13 cellular contexts compared by ENCODE assay signal in the genomic region with DNA sequence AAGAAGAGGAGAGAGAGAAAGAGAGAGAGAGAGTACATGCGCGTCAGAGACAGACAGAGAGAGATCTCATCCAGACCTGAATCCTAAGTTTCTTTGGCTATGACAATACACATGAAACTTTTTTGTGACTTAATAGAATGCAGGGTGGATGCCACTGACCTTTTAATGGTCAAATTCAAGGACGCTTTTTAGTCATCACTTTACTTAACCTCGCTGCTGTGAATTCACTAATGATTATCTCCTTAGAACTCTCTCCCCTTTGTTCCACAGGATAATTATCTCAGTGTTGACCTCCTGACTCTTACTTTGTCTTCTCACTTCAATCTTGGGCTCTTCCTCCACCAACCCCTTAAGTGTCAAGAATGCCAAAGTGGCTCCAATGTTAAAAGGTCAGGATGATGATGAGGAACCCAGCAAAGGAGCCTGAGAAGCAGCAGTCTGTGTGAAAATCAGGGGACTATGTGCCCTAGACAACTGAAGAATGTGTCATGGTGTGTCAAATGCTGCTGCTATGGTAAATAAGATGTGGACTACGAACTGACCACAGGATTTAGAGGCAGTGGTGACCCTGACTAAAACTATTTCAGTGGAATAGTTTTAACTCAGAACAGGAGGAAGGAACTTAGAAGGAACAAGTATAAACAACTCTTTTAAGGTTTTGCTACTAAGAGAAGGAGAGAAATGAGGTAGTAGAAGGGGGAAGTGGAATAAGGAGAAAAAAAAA.
DNase-seq lines count a peak whose midpoint lies in the region; ATAC-seq and TF ChIP-seq lines count a peak whose summit lies in the region.
"Had no signal": no experiment of that assay in that cellular context is flagged by ENCODE, and none has a peak within 500 bp of the region (broad histone marks: within the 10 kb centered on the region; RNA-seq: fewer than 3 reads in every experiment).

No MANE protein-coding gene starts in this region.

- H3K27me3 Mint-ChIP-seq in naive thymus-derived CD8-positive, alpha-beta T cell, result no peaks in the 10 kb centered on the region

- H3K4me2 ChIP-seq in mesenchymal stem cell (ENCODE audit: low read length, poor library complexity, severe bottlenecking), result no peak overlapping the region
- H3K4me2 ChIP-seq: GM23338 had no signal

- peaks cover 0 to 7% (median 0%) of the 10 kb centered on the region in 4 donors for H3K4me1 Mint-ChIP-seq in naive thymus-derived CD8-positive, alpha-beta T cell

- H3K36me3 Mint-ChIP-seq in naive thymus-derived CD8-positive, alpha-beta T cell, result peaks cover under 1 to 30% (median 23%) of the 10 kb centered on the region in 3 donors

- H4K91ac ChIP-seq in mesenchymal stem cell (ENCODE audit: low read length), result no peak overlapping the region

- H3K4me1 ChIP-seq in mesenchymal stem cell (ENCODE audit: control insufficient read depth, insufficient read depth, low read depth, low read length), result no peaks in the 10 kb centered on the region
- no peaks in the 10 kb centered on the region for H3K4me1 ChIP-seq in effector memory CD4-positive, alpha-beta T cell (ENCODE audit: control insufficient read depth, insufficient read depth, low read length, poor library complexity, severe bottlenecking)
- H3K4me1 ChIP-seq: upper lobe of left lung had no signal

- H3K9me3 ChIP-seq in mesenchymal stem cell (ENCODE audit: control insufficient read depth, low read length), result no peaks in the 10 kb centered on the region
- H3K9me3 ChIP-seq in effector memory CD4-positive, alpha-beta T cell (ENCODE audit: control insufficient read depth, low read length), result no peaks in the 10 kb centered on the region
- H3K9me3 ChIP-seq: upper lobe of left lung had no signal

- 57% methylated on average over 5 of the region's 5 CpGs for WGBS in mesenchymal stem cell

- H3K9ac ChIP-seq in mesenchymal stem cell (ENCODE audit: low read length), result no peak overlapping the region

- H2BK12ac ChIP-seq in mesenchymal stem cell (ENCODE audit: low read length in 2 of 2), result peak overlapping the region in 1 of 2 experiments; percentile 5

- in situ Hi-C loops in astrocyte of the cerebellum (cut with HindIII; ENCODE audit: low sequenced_read_pairs), result no loop called here

- no peak for DNase-seq in Right ventricle myocardium superior
- DNase-seq in cardiac septum (ENCODE audit: low spot score), result no peak
- peak; percentile 2 for DNase-seq in astrocyte of the cerebellum (ENCODE audit: low read depth)
- DNase-seq in mesenchymal stem cell, result peak; percentile 81
- no peak for DNase-seq in naive thymus-derived CD8-positive, alpha-beta T cell
- DNase-seq in effector memory CD4-positive, alpha-beta T cell, result no peak
- no peak for DNase-seq in H4 (ENCODE audit: low spot score)
- DNase-seq: DND-41, left cardiac atrium, NCI-H1105, upper lobe of left lung had no signal

- H2BK15ac ChIP-seq in mesenchymal stem cell (ENCODE audit: low read depth, poor library complexity, severe bottlenecking), result no peak overlapping the region

- no peaks in the 10 kb centered on the region for H3K9me3 Mint-ChIP-seq in naive thymus-derived CD8-positive, alpha-beta T cell
- H3K9me3 Mint-ChIP-seq: GM23338 had no signal

- ATAC-seq in Right ventricle myocardium superior (ENCODE audit: poor library complexity) (peak; percentile 20), HG02678 (IDR thresholded peaks at IDR 0.05; ENCODE audit: unreplicated experiment) (no peak)
- no peak for ATAC-seq in naive thymus-derived CD8-positive, alpha-beta T cell
- ATAC-seq: GM23338, left cardiac atrium had no signal

- no peak overlapping the region for H3K4me3 ChIP-seq in astrocyte of the cerebellum (ENCODE audit: low read depth, low read length)
- no peak overlapping the region for H3K4me3 ChIP-seq in mesenchymal stem cell (ENCODE audit: insufficient read depth in 1 of 2, low read depth in 1 of 2, low read length in 2 of 2)
- H3K4me3 ChIP-seq in effector memory CD4-positive, alpha-beta T cell (ENCODE audit: insufficient read depth, low read depth, low read length, poor library complexity, severe bottlenecking), result no peak overlapping the region
- H3K4me3 ChIP-seq: GM23338, upper lobe of left lung had no signal

- H2BK120ac ChIP-seq in mesenchymal stem cell (ENCODE audit: low read depth, low read length), result no peak overlapping the region

- H2BK5ac ChIP-seq in mesenchymal stem cell (ENCODE audit: low read depth, low read length, poor library complexity, severe bottlenecking), result no peak overlapping the region

- intact Hi-C loops in Right ventricle myocardium superior (cut with DNase I) (no loop called here), cardiac septum (cut with DNase I) (no loop called here)

- no peaks in the 10 kb centered on the region for H3K27me3 ChIP-seq in mesenchymal stem cell (ENCODE audit: control insufficient read depth in 1 of 2, insufficient read depth in 1 of 2, low read length in 2 of 2)
- H3K27me3 ChIP-seq in effector memory CD4-positive, alpha-beta T cell (replicated peaks; ENCODE audit: control insufficient read depth, insufficient read depth, low read length, poor library complexity, severe bottlenecking), result no peaks in the 10 kb centered on the region
- H3K27me3 ChIP-seq: upper lobe of left lung had no signal

- H3K14ac ChIP-seq in mesenchymal stem cell (ENCODE audit: low read length in 2 of 2), result no peak overlapping the region

- H2AK5ac ChIP-seq in mesenchymal stem cell (ENCODE audit: low read length, severe bottlenecking), result no peak overlapping the region

- H3K4me3 Mint-ChIP-seq in naive thymus-derived CD8-positive, alpha-beta T cell, result no peak overlapping the region
- H3K4me3 Mint-ChIP-seq: GM23338 had no signal

- H3K36me3 ChIP-seq in mesenchymal stem cell (ENCODE audit: control insufficient read depth in 1 of 2, insufficient read depth in 2 of 2, low read depth in 1 of 2, low read length in 2 of 2), result peaks cover 0 to 5% of the 10 kb centered on the region in 2 experiments
- no peaks in the 10 kb centered on the region for H3K36me3 ChIP-seq in effector memory CD4-positive, alpha-beta T cell (ENCODE audit: control insufficient read depth, insufficient read depth, low read length)
- H3K36me3 ChIP-seq: upper lobe of left lung had no signal

- H3K18ac ChIP-seq in mesenchymal stem cell (ENCODE audit: low read depth in 1 of 2, low read length in 2 of 2), result no peak overlapping the region

- TF ChIP-seq CTCF in astrocyte of the cerebellum (IDR thresholded peaks at IDR 0.05; ENCODE audit: low read depth, low read length, missing control alignments), result no peak

- no peak overlapping the region for H3K27ac Mint-ChIP-seq in naive thymus-derived CD8-positive, alpha-beta T cell
- H3K27ac Mint-ChIP-seq: GM23338 had no signal

- no peak overlapping the region for H3K27ac ChIP-seq in mesenchymal stem cell (ENCODE audit: low read length, poor library complexity, severe bottlenecking)
- H3K27ac ChIP-seq in effector memory CD4-positive, alpha-beta T cell (ENCODE audit: insufficient read depth, low read length, poor library complexity, severe bottlenecking), result no peak overlapping the region
- H3K27ac ChIP-seq: upper lobe of left lung had no signal

- no peak overlapping the region for H3K23ac ChIP-seq in mesenchymal stem cell (ENCODE audit: low read length in 2 of 2)

- POLR2A ChIA-PET in naive thymus-derived CD8-positive, alpha-beta T cell (lab: Charles Lee), result no interaction called here

- H2AFZ ChIP-seq in mesenchymal stem cell (ENCODE audit: low read depth, low read length), result no peak overlapping the region
- H2AFZ ChIP-seq: GM23338 had no signal

- H4K8ac ChIP-seq in mesenchymal stem cell (ENCODE audit: low read length), result no peak overlapping the region

- H3K79me1 ChIP-seq in mesenchymal stem cell (replicated peaks; ENCODE audit: low read length, poor library complexity, severe bottlenecking), result no peaks in the 10 kb centered on the region

- H3K4ac ChIP-seq in mesenchymal stem cell (ENCODE audit: low read depth in 1 of 2, low read length in 2 of 2), result no peak overlapping the region

Comparison
In these comparisons a context has a peak if more than half of its experiments do, and no peak if none do; other contexts are left out.
1. DNase-seq: peak in astrocyte of the cerebellum (single experiment) and mesenchymal stem cell (single experiment); none in Right ventricle myocardium superior (single experiment), cardiac septum (single experiment), naive thymus-derived CD8-positive, alpha-beta T cell (0 of 10), effector memory CD4-positive, alpha-beta T cell (0 of 3) and H4 (single experiment).